Comparison of ENCODE assay signal across 13 cellular contexts in genomic region chr2:237324446-237325236, GRCh38.
A peak's percentile ranks its signal among the peaks of the same experiment; 100 is the strongest.
DNase-seq lines count a peak whose midpoint lies in the region; ATAC-seq and TF ChIP-seq lines count a peak whose summit lies in the region.
"Had no signal": no experiment of that assay in that cellular context is flagged by ENCODE, and none has a peak within 500 bp of the region (broad histone marks: within the 10 kb centered on the region; RNA-seq: fewer than 3 reads in every experiment).

No MANE protein-coding gene starts in this region.

- H3K27ac ChIP-seq in heart right ventricle (peak overlapping the region in 6 of 10 donors; percentile 7 to 75 (median 58)), muscle layer of duodenum (ENCODE audit: low read length) (peak overlapping the region; percentile 78), uterus (peak overlapping the region; percentile 79 to 99)
- H3K27ac ChIP-seq: epithelial cell of prostate, PC-9 had no signal

- H3K27me3 ChIP-seq in heart right ventricle (no peaks in the 10 kb centered on the region), muscle layer of duodenum (ENCODE audit: low read depth, low read length) (no peaks in the 10 kb centered on the region), uterus (no peaks in the 10 kb centered on the region)

- TF ChIP-seq CTCF in heart right ventricle (IDR thresholded peaks at IDR 0.05), result no peak
- TF ChIP-seq CTCF in uterus (IDR thresholded peaks at IDR 0.05), result no peak
- TF ChIP-seq CTCF in lower leg skin (IDR thresholded peaks at IDR 0.05), result no peak

- H3K4me3 ChIP-seq in heart right ventricle, result no peak overlapping the region
- H3K4me3 ChIP-seq in muscle layer of duodenum (ENCODE audit: low read depth in 1 of 2, low read length in 2 of 2), result no peak overlapping the region
- H3K4me3 ChIP-seq in uterus, result no peak overlapping the region
- H3K4me3 ChIP-seq in lower leg skin (ENCODE audit: low read depth, poor library complexity, severe bottlenecking), result no peak overlapping the region
- H3K4me3 ChIP-seq: PC-9 had no signal

- H3K4me1 ChIP-seq in heart right ventricle (peaks cover 5 to 69% (median 29%) of the 10 kb centered on the region in 9 donors), muscle layer of duodenum (ENCODE audit: control insufficient read depth in 1 of 2, insufficient read depth in 2 of 2, low read length in 2 of 2) (peaks cover 6 to 52% of the 10 kb centered on the region in 2 donors), uterus (peaks cover 5 to 10% of the 10 kb centered on the region in 2 donors)

- H3K9me3 ChIP-seq in heart right ventricle (no peaks in the 10 kb centered on the region), muscle layer of duodenum (ENCODE audit: control insufficient read depth in 1 of 2, low read length in 2 of 2) (no peaks in the 10 kb centered on the region), uterus (no peaks in the 10 kb centered on the region)

- ATAC-seq in heart right ventricle (no peak), left cardiac atrium (no peak)

- TF ChIP-seq POLR2A in uterus (IDR thresholded peaks at IDR 0.05), result no peak
- no peak for TF ChIP-seq POLR2A in lower leg skin (IDR thresholded peaks at IDR 0.05)

- intact Hi-C loops in heart right ventricle (cut with DNase I) (loop anchor here in 7 of 10 donors (5.0 to 10.0 kb wide), 5 partner anchors 80 to 170 kb away; partner anchors contain the start of gene COL6A3 (in 1 of the 7)), left cardiac atrium (cut with DNase I) (loop anchor here in 1 of 2 donors (5.0 kb wide), 1 partner anchor 157 kb away; no protein-coding TSS in a partner anchor), uterus (cut with DNase I; ENCODE audit: low total_unique reads) (no loop called here), lower leg skin (cut with DNase I; ENCODE audit: low total_unique reads) (no loop called here)

- 68 to 74% methylated on average over 16 of the region's 16 CpGs for WGBS in heart right ventricle, 2 donors
- WGBS in lower leg skin, 2 donors, result 82 to 83% methylated on average over 16 of the region's 16 CpGs

- peaks cover 0 to 44% (median 0%) of the 10 kb centered on the region in 9 donors for H3K36me3 ChIP-seq in heart right ventricle
- H3K36me3 ChIP-seq in muscle layer of duodenum (ENCODE audit: control insufficient read depth in 1 of 2, insufficient read depth in 2 of 2, low read length in 2 of 2), result no peaks in the 10 kb centered on the region
- H3K36me3 ChIP-seq in uterus, result no peaks in the 10 kb centered on the region

- DNase-seq in heart right ventricle, result no peak
- DNase-seq in left cardiac atrium, result no peak
- DNase-seq in dermis microvascular lymphatic vessel endothelial cell (ENCODE audit: low read depth in 2 of 2), result peak; percentile 25 to 48
- DNase-seq in uterus, result peak; percentile 48 to 56
- no peak for DNase-seq in lower leg skin (ENCODE audit: low spot score in 2 of 2)
- DNase-seq in HuH-7.5 (ENCODE audit: low spot score), result no peak
- DNase-seq in UCSD-AML1 (lab: John Stamatoyannopoulos, UW; ENCODE audit: unreplicated experiment), result no peak
- DNase-seq: anterior cingulate cortex, GDM1, NCI-H2081, PC-9 had no signal

Comparison
In these comparisons a context has a peak if more than half of its experiments do, and no peak if none do; other contexts are left out.
1. DNase-seq: peak in dermis microvascular lymphatic vessel endothelial cell (2 of 2) and uterus (2 of 2); none in heart right ventricle (0 of 2), left cardiac atrium (single experiment), lower leg skin (0 of 2), HuH-7.5 (single experiment) and UCSD-AML1 (single experiment).
2. intact Hi-C loops: an anchor here in heart right ventricle (5.0 to 10.0 kb wide); none called in uterus and lower leg skin.
3. Peak in every context shown above with its lines, with median percentiles within 50 percentile points of each other: H3K27ac ChIP-seq.